18 cellular contexts compared by ENCODE assay signal in genomic region chr13:103275708-103276107, GRCh38.
DNase-seq lines count a peak whose midpoint lies in the region; ATAC-seq and TF ChIP-seq lines count a peak whose summit lies in the region.
"Had no signal": no experiment of that assay in that cellular context is flagged by ENCODE, and none has a peak within 500 bp of the region (broad histone marks: within the 10 kb centered on the region; RNA-seq: fewer than 3 reads in every experiment).

No MANE protein-coding gene starts in this region.

- H3K36me3 ChIP-seq in mammary epithelial cell (ENCODE audit: insufficient read depth, low read length) (no peaks in the 10 kb centered on the region), breast epithelium (no peaks in the 10 kb centered on the region), trophoblast cell (ENCODE audit: control insufficient read depth in 1 of 2, insufficient read depth in 2 of 2, low read length in 2 of 2) (no peaks in the 10 kb centered on the region), GM23248 (ENCODE audit: low read depth) (no peaks in the 10 kb centered on the region)

- H3K79me2 ChIP-seq in mammary epithelial cell (ENCODE audit: insufficient read depth, low read length) (no peaks in the 10 kb centered on the region), trophoblast cell (ENCODE audit: control insufficient read depth, insufficient read depth, low read length, poor library complexity) (no peaks in the 10 kb centered on the region), GM23248 (ENCODE audit: insufficient read depth) (no peaks in the 10 kb centered on the region)

- dilution Hi-C loops in mammary epithelial cell (cut with HindIII; ENCODE audit: low sequenced_read_pairs): no loop called here

- TF ChIP-seq CTCF in mammary epithelial cell (conservative IDR thresholded peaks at IDR 0.05 in 1 of 2, IDR thresholded peaks at IDR 0.05 in 1 of 2; ENCODE audit: extremely low read depth in 1 of 2, insufficient read depth in 1 of 2, low read depth in 1 of 2, low read length in 2 of 2) (no peak), breast epithelium (IDR thresholded peaks at IDR 0.05) (no peak)

- no peak overlapping the region for H2BK12ac ChIP-seq in trophoblast cell (ENCODE audit: low read length)

- H3K4me1 ChIP-seq in mammary epithelial cell (ENCODE audit: insufficient read depth, low read length): peaks cover 5% of the 10 kb centered on the region
- H3K4me1 ChIP-seq in breast epithelium: no peaks in the 10 kb centered on the region
- H3K4me1 ChIP-seq in trophoblast cell (ENCODE audit: control insufficient read depth in 1 of 2, insufficient read depth in 2 of 2, low read length in 2 of 2): peaks cover 2 to 5% of the 10 kb centered on the region in 2 experiments
- H3K4me1 ChIP-seq in GM23248 (ENCODE audit: insufficient read depth): no peaks in the 10 kb centered on the region
- H3K4me1 ChIP-seq: A549, Caco-2 had no signal

- no peak overlapping the region for H4K12ac ChIP-seq in trophoblast cell (ENCODE audit: low read depth, low read length)

- intact Hi-C loops in mammary epithelial cell (cut with micrococcal nuclease): no loop called here
- intact Hi-C loops in breast epithelium (cut with DNase I; ENCODE audit: low total_unique reads): no loop called here

- H4K20me1 ChIP-seq in mammary epithelial cell (ENCODE audit: insufficient read depth, low read length): no peaks in the 10 kb centered on the region
- H4K20me1 ChIP-seq in GM23248 (ENCODE audit: insufficient read depth): no peaks in the 10 kb centered on the region

- no peaks in the 10 kb centered on the region for H3K9me2 ChIP-seq in GM23248 (ENCODE audit: insufficient read depth)

- peak overlapping the region; percentile 53 for H2AFZ ChIP-seq in mammary epithelial cell (ENCODE audit: low read depth, low read length)
- H2AFZ ChIP-seq in trophoblast cell (ENCODE audit: insufficient read depth, low read length, poor library complexity): no peak overlapping the region
- H2AFZ ChIP-seq in GM23248: no peak overlapping the region

- H2AK5ac ChIP-seq in trophoblast cell (ENCODE audit: low read length): no peak overlapping the region

- no peak overlapping the region for H3K4me3 ChIP-seq in mammary epithelial cell (replicated peaks in 1 of 3; ENCODE audit: insufficient read depth in 1 of 3, low read depth in 2 of 3, low read length in 3 of 3)
- no peak overlapping the region for H3K4me3 ChIP-seq in breast epithelium
- no peak overlapping the region for H3K4me3 ChIP-seq in trophoblast cell (ENCODE audit: low read depth, low read length)
- H3K4me3 ChIP-seq in GM23248: no peak overlapping the region
- H3K4me3 ChIP-seq: A549 had no signal

- in situ Hi-C loops in mammary epithelial cell (cut with MboI; ENCODE audit: low sequenced_read_pairs in 2 of 2) (no loop called here), GM23248 (cut with MboI) (no loop called here)

- CTCF ChIA-PET in mammary epithelial cell (lab: Charles Lee; ENCODE audit: low non-redundant PET): interaction anchor here (0.6 kb wide), 1 partner anchor 898 kb away, joined by 5 read pairs; no protein-coding TSS in a partner anchor

- H2BK5ac ChIP-seq in trophoblast cell (ENCODE audit: low read depth, low read length, poor library complexity): no peak overlapping the region

- H3K23ac ChIP-seq in trophoblast cell (ENCODE audit: low read length): no peak overlapping the region

- H4K8ac ChIP-seq in trophoblast cell (ENCODE audit: low read depth, low read length): no peak overlapping the region

- no TSS peak for BruUV-seq in mammary epithelial cell (replicated peaks; lab: Mats Ljungman, UMichigan)

- H3K4me2 ChIP-seq in mammary epithelial cell (ENCODE audit: insufficient read depth, low read depth, low read length): peak overlapping the region; percentile 23
- H3K4me2 ChIP-seq in trophoblast cell (ENCODE audit: low read length): no peak overlapping the region
- no peak overlapping the region for H3K4me2 ChIP-seq in GM23248 (ENCODE audit: unreplicated experiment)
- H3K4me2 ChIP-seq: A549 had no signal

- H3K79me1 ChIP-seq in trophoblast cell (ENCODE audit: low read length): no peaks in the 10 kb centered on the region

- no peaks in the 10 kb centered on the region for H3F3A ChIP-seq in GM23248 (ENCODE audit: insufficient read depth)

- H3K27ac ChIP-seq in mammary epithelial cell (ENCODE audit: insufficient read depth, low read depth, low read length): no peak overlapping the region
- H3K27ac ChIP-seq in breast epithelium: no peak overlapping the region
- H3K27ac ChIP-seq in trophoblast cell (ENCODE audit: low read depth, low read length): no peak overlapping the region
- H3K27ac ChIP-seq in GM23248: no peak overlapping the region
- H3K27ac ChIP-seq: 22Rv1, A549, C4-2B had no signal

- H3K9me3 ChIP-seq in mammary epithelial cell (replicated peaks; ENCODE audit: insufficient read depth, low read length) (no peaks in the 10 kb centered on the region), breast epithelium (no peaks in the 10 kb centered on the region), trophoblast cell (ENCODE audit: insufficient read depth, low read depth, low read length) (peaks cover 2% of the 10 kb centered on the region), GM23248 (ENCODE audit: low read depth) (no peaks in the 10 kb centered on the region)
- H3K9me3 ChIP-seq: A549 had no signal

- TF ChIP-seq POLR2A in breast epithelium (IDR thresholded peaks at IDR 0.05): no peak

- DNase-seq in mammary epithelial cell: peak; percentile 23
- DNase-seq in breast epithelium (ENCODE audit: low spot score in 2 of 2): no peak
- peak; percentile 52 for DNase-seq in left kidney (ENCODE audit: low read depth, low spot score)
- peak; percentile 27 to 76 for DNase-seq in trophoblast cell
- DNase-seq in GM23248: no peak
- DNase-seq in NCI-H1105 treated with DMSO at 0.1 percent for 48 hours (lab: John Stamatoyannopoulos, UW): no peak
- DNase-seq: AML-193; Caco-2; CD4-positive, alpha-beta T cell; H7; HFFc6; KBM-7 had no signal

- no peak overlapping the region for H4K91ac ChIP-seq in trophoblast cell (ENCODE audit: low read depth, low read length)

- H2BK120ac ChIP-seq in trophoblast cell (ENCODE audit: insufficient read depth, low read length, poor library complexity): no peak overlapping the region

- H3K27me3 ChIP-seq in mammary epithelial cell (ENCODE audit: insufficient read depth, low read length): no peaks in the 10 kb centered on the region
- H3K27me3 ChIP-seq in breast epithelium: no peaks in the 10 kb centered on the region
- H3K27me3 ChIP-seq in trophoblast cell (ENCODE audit: insufficient read depth, low read length): no peaks in the 10 kb centered on the region
- no peaks in the 10 kb centered on the region for H3K27me3 ChIP-seq in GM23248 (replicated peaks; ENCODE audit: insufficient read depth)

- no peak overlapping the region for H3K14ac ChIP-seq in trophoblast cell (ENCODE audit: low read length)

- H3K9ac ChIP-seq in mammary epithelial cell (ENCODE audit: insufficient read depth, low read length) (no peak overlapping the region), trophoblast cell (ENCODE audit: low read length) (no peak overlapping the region), GM23248 (no peak overlapping the region)

- WGBS in mammary epithelial cell (ENCODE audit: low coverage, missing lambda C conversion rate): 31% methylated on average over 4 of the region's 4 CpGs
- no CpG with 5 or more reads among the region's 4 CpGs for WGBS in trophoblast cell (ENCODE audit: extremely low coverage, insufficient coverage, insufficient read length)
- 54 to 55% methylated on average over 4 of the region's 4 CpGs for WGBS in GM23248 (ENCODE audit: low coverage in 1 of 2, low lambda C conversion rate in 2 of 2, missing lambda C conversion rate in 2 of 2), 2 experiments

- no peak for ATAC-seq in GM19351 (IDR thresholded peaks at IDR 0.05; ENCODE audit: unreplicated experiment)
- ATAC-seq: A549, HCT116, HepG2 had no signal

- H3K18ac ChIP-seq in trophoblast cell (ENCODE audit: low read length): no peak overlapping the region

- H3K4ac ChIP-seq in trophoblast cell (ENCODE audit: low read depth, low read length): no peak overlapping the region

Comparison
In these comparisons a context has a peak if more than half of its experiments do, and no peak if none do; other contexts are left out.
1. DNase-seq: peak in mammary epithelial cell (single experiment), left kidney (single experiment) and trophoblast cell (2 of 2); none in breast epithelium (0 of 2), GM23248 (single experiment) and NCI-H1105 treated with DMSO at 0.1 percent for 48 hours (single experiment).